In genomic region chr6:54876365-54876764, GRCh38 we compare ENCODE assay signal across 26 cellular contexts. TPM values are rescaled to one million over a fixed set of nuclear protein-coding genes. Genes with fewer than 3 reads are reported as not detected.
"Had no signal": no experiment of that assay in that cellular context is flagged by ENCODE, and none has a peak within 500 bp of the region (broad histone marks: within the 10 kb centered on the region; RNA-seq: fewer than 3 reads in every experiment).

No MANE protein-coding gene starts in this region.

- DNase-seq: activated B cell treated with CpG ODN at 0.5 μM for 24 hours; activated CD4-positive, alpha-beta T cell treated with anti-CD3 and anti-CD28 coated beads for 1 hour; activated CD4-positive, alpha-beta T cell treated with anti-CD3 and anti-CD28 coated beads, Interleukin-2, amount 10 ng/mL, durations not matched to agents 24 days and 14 days; activated CD4-positive, alpha-beta T cell treated with anti-CD3 and anti-CD28 coated beads, Interleukin-2, amount 50 U/mL, for 48 hours; activated CD8-positive, alpha-beta memory T cell treated with anti-CD3 and anti-CD28 coated beads, Interleukin-2, amount 10 ng/mL, durations not matched to agents 7 days and 5 days; activated effector memory CD4-positive, alpha-beta T cell treated with Interleukin-2 at 50 U/mL for 16 hours; activated naive CD4-positive, alpha-beta T cell; activated T-cell treated with anti-CD3 and anti-CD28 coated beads, Interleukin-2, amount 50 U/mL, for 24 hours; aorta; central memory CD4-positive, alpha-beta T cell; KG1; NCI-H1092; NCI-H1417; NCI-H1930; NCI-H2171; NCI-H2227 treated with DMSO at 0.1 percent for 48 hours; NCI-H446 treated with DMSO at 0.1 percent for 48 hours; NCI-H526; PC-3; SHP77 treated with DMSO at 0.1 percent for 48 hours; T-helper 17 cell; T-helper 9 cell had no signal

- ATAC-seq: activated CD8-positive, alpha-beta memory T cell treated with anti-CD3 and anti-CD28 coated beads, Interleukin-2, amount 10 ng/mL, durations not matched to agents 7 days and 5 days; PC-3; T-helper 17 cell had no signal

- H3K9me3 Mint-ChIP-seq: activated B cell treated with CpG ODN at 0.5 μM for 24 hours; activated CD4-positive, alpha-beta T cell treated with anti-CD3 and anti-CD28 coated beads, Interleukin-2, amount 10 ng/mL, durations not matched to agents 24 days and 14 days; activated naive CD4-positive, alpha-beta T cell treated with anti-CD3 and anti-CD28 coated beads, Interleukin-2, amount 50 U/mL, for 24 hours; activated T-helper 1 cell treated with anti-CD3 and anti-CD28 coated beads, Interleukin-12 subunit alpha, Interleukin-12 subunit beta, Interleukin-2, Interleukin-4 antibody, amounts not matched to agents 30 ng/mL and 10 ng/mL and 1 ng/mL, durations not matched to agents 14 hours and 24 hours and 36 hours had no signal

- H3K36me3 Mint-ChIP-seq: activated CD8-positive, alpha-beta memory T cell treated with anti-CD3 and anti-CD28 coated beads, Interleukin-2, amount 10 ng/mL, durations not matched to agents 7 days and 5 days; activated naive CD4-positive, alpha-beta T cell treated with anti-CD3 and anti-CD28 coated beads, Interleukin-2, amount 50 U/mL, for 24 hours had no signal

- H3K4me1 Mint-ChIP-seq: activated B cell treated with CpG ODN at 0.5 μM for 24 hours; activated CD4-positive, alpha-beta T cell treated with anti-CD3 and anti-CD28 coated beads, Interleukin-2, amount 10 ng/mL, durations not matched to agents 24 days and 14 days; activated CD8-positive, alpha-beta memory T cell treated with anti-CD3 and anti-CD28 coated beads, Interleukin-2, amount 10 ng/mL, durations not matched to agents 7 days and 5 days; activated naive CD4-positive, alpha-beta T cell treated with anti-CD3 and anti-CD28 coated beads, Interleukin-2, amount 50 U/mL, for 24 hours; T-helper 17 cell had no signal

- H3K4me3 Mint-ChIP-seq: activated B cell treated with CpG ODN at 0.5 μM for 24 hours; activated CD4-positive, alpha-beta T cell treated with anti-CD3 and anti-CD28 coated beads, Interleukin-2, amount 10 ng/mL, durations not matched to agents 24 days and 14 days; activated CD8-positive, alpha-beta memory T cell treated with anti-CD3 and anti-CD28 coated beads, Interleukin-2, amount 10 ng/mL, durations not matched to agents 7 days and 5 days; activated naive CD4-positive, alpha-beta T cell treated with anti-CD3 and anti-CD28 coated beads, Interleukin-2, amount 50 U/mL, for 24 hours; activated T-cell treated with anti-CD3 and anti-CD28 coated beads, Interleukin-2, amount 50 U/mL, for 24 hours; activated T-helper 1 cell treated with anti-CD3 and anti-CD28 coated beads, Interleukin-12 subunit alpha, Interleukin-12 subunit beta, Interleukin-2, Interleukin-4 antibody, amounts not matched to agents 30 ng/mL and 10 ng/mL and 1 ng/mL, durations not matched to agents 14 hours and 24 hours and 36 hours; T-helper 17 cell had no signal

- H3K27me3 Mint-ChIP-seq: activated B cell treated with CpG ODN at 0.5 μM for 24 hours; activated CD4-positive, alpha-beta T cell treated with anti-CD3 and anti-CD28 coated beads, Interleukin-2, amount 10 ng/mL, durations not matched to agents 24 days and 14 days; activated CD8-positive, alpha-beta memory T cell treated with anti-CD3 and anti-CD28 coated beads, Interleukin-2, amount 10 ng/mL, durations not matched to agents 7 days and 5 days; activated naive CD4-positive, alpha-beta T cell treated with anti-CD3 and anti-CD28 coated beads, Interleukin-2, amount 50 U/mL, for 24 hours; activated T-cell treated with anti-CD3 and anti-CD28 coated beads, Interleukin-2, amount 50 U/mL, for 24 hours; T-helper 17 cell had no signal

- H3K27ac Mint-ChIP-seq: activated B cell treated with CpG ODN at 0.5 μM for 24 hours; activated CD4-positive, alpha-beta T cell treated with anti-CD3 and anti-CD28 coated beads, Interleukin-2, amount 10 ng/mL, durations not matched to agents 24 days and 14 days; activated CD8-positive, alpha-beta memory T cell treated with anti-CD3 and anti-CD28 coated beads, Interleukin-2, amount 10 ng/mL, durations not matched to agents 7 days and 5 days; activated naive CD4-positive, alpha-beta T cell treated with anti-CD3 and anti-CD28 coated beads, Interleukin-2, amount 50 U/mL, for 24 hours; activated T-cell treated with anti-CD3 and anti-CD28 coated beads, Interleukin-2, amount 50 U/mL, for 24 hours; activated T-helper 1 cell treated with anti-CD3 and anti-CD28 coated beads, Interleukin-12 subunit alpha, Interleukin-12 subunit beta, Interleukin-2, Interleukin-4 antibody, amounts not matched to agents 30 ng/mL and 10 ng/mL and 1 ng/mL, durations not matched to agents 14 hours and 24 hours and 36 hours; T-helper 17 cell had no signal

RNA-seq across cellular contexts. Expression of gene FAM83B, which starts 29.8 kb away (rescaled TPM):
- total RNA-seq: activated B cell treated with CpG ODN at 0.5 μM for 24 hours; activated CD4-positive, alpha-beta T cell treated with anti-CD3 and anti-CD28 coated beads, Interleukin-2, amount 10 ng/mL, durations not matched to agents 24 days and 14 days; activated CD8-positive, alpha-beta memory T cell treated with anti-CD3 and anti-CD28 coated beads, Interleukin-2, amount 10 ng/mL, durations not matched to agents 7 days and 5 days; activated T-helper 1 cell treated with anti-CD3 and anti-CD28 coated beads, Interleukin-12 subunit alpha, Interleukin-12 subunit beta, Interleukin-2, Interleukin-4 antibody, amounts not matched to agents 30 ng/mL and 10 ng/mL and 1 ng/mL, durations not matched to agents 14 hours and 24 hours and 36 hours; aorta; LHCN-M2; SK-MEL-5; T-helper 17 cell had no signal
